ENCODE assay signal across 21 cellular contexts in the genomic region with DNA sequence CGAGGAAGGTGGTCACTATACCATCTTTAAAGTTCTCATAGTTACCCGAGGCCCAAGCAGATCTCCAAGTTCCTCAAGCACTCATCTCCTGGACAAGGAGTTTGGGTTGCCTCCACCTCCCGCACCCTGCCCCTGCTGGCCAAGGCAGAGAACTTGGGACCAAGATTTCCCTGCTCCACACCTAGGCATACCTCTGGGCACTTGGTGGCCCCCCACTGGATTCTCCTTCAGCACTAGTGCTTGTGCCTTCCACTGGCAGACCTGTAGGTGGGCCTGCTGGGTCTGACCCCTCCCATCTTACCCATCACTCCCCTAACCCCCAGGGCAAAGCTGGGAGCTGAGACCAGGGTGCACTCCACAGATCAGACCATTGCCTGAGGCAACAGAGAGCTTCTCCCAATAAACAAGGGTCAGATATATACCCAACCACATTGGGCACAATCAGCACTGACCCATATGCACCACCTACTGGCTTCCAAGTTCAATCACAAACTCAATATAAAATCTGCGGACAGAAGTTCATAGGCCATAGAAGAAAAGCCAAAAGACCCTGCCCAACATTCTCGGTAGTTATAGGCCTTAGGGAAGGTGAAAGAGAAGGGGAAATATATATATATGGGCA.
DNase-seq lines count a peak whose midpoint lies in the region; ATAC-seq, FAIRE-seq and TF ChIP-seq lines count a peak whose summit lies in the region.
"Had no signal": no experiment of that assay in that cellular context is flagged by ENCODE, and none has a peak within 500 bp of the region (broad histone marks: within the 10 kb centered on the region; RNA-seq: fewer than 3 reads in every experiment).

No MANE protein-coding gene starts in this region.

- CTCF ChIA-PET in HepG2 (lab: Yijun Ruan, JAX; ENCODE audit: low intra/inter-chr PET ratio, low total read pairs), result no interaction called here

- H3K79me2 ChIP-seq in HepG2 (ENCODE audit: insufficient read depth, low read length), result no peaks in the 10 kb centered on the region

- H3K27me3 Mint-ChIP-seq in chondrocyte (ENCODE audit: low read depth), result no peaks in the 10 kb centered on the region
- H3K27me3 Mint-ChIP-seq: stimulated activated naive CD8-positive, alpha-beta T cell treated with anti-CD3 and anti-CD28 coated beads, Interleukin-15, Interleukin-2, amounts not matched to agents 100 ng/mL and 50 ng/mL, for 24 hours had no signal

- intact Hi-C loops in HepG2 (cut with micrococcal nuclease; ENCODE audit: unreplicated experiment), result no loop called here
- intact Hi-C loops in ascending aorta (cut with DNase I), result no loop called here

- H2AFZ ChIP-seq in HepG2 (ENCODE audit: low read length), result no peak overlapping the region
- H2AFZ ChIP-seq: hepatocyte had no signal

- TF ChIP-seq EP300 in HepG2 (IDR thresholded peaks at IDR 0.05; ENCODE audit: low read depth in 2 of 2, low read length in 2 of 2) (no peak), HepG2 (CRISPR knock-in tag; IDR thresholded peaks at IDR 0.05; ENCODE audit: borderline replicate concordance) (no peak)

- TF ChIP-seq POLR2A in HepG2 (IDR thresholded peaks at IDR 0.05; ENCODE audit: insufficient read depth in 1 of 2, low read depth in 2 of 2, low read length in 2 of 2), result no peak

- DNase-seq in NCI-H1105 treated with DMSO at 0.1 percent for 48 hours (lab: John Stamatoyannopoulos, UW) (peak; percentile 1), NCI-H1105 (lab: John Stamatoyannopoulos, UW) (no peak), NCI-H69 (lab: John Stamatoyannopoulos, UW) (peak; percentile 5), chondrocyte (ENCODE audit: low spot score) (no peak), HepG2 (ENCODE audit: low spot score) (no peak), NCI-H128 (lab: John Stamatoyannopoulos, UW; ENCODE audit: unreplicated experiment) (no peak), ascending aorta (ENCODE audit: low spot score in 2 of 2) (no peak), dedifferentiated amniotic fluid mesenchymal stem cell (ENCODE audit: extremely low spot score) (no peak)
- DNase-seq: 8988T; activated CD4-positive, alpha-beta T cell treated with anti-CD3 and anti-CD28 coated beads, Interleukin-2, amount 50 U/mL, for 48 hours; activated naive CD4-positive, alpha-beta T cell treated with anti-CD3 and anti-CD28 coated beads for 36 hours; CD4-positive, CD25-positive, alpha-beta regulatory T cell; DMS79; HCEC 1CT; NCI-H1930; nucleus accumbens; right cardiac atrium; SK-N-SH had no signal

- ATAC-seq in HepG2, result peak; percentile 48; the same call in 2 of the 3 replicates

- H3K4me3 Mint-ChIP-seq in chondrocyte (ENCODE audit: unreplicated experiment), result no peak overlapping the region
- H3K4me3 Mint-ChIP-seq: activated naive CD4-positive, alpha-beta T cell treated with anti-CD3 and anti-CD28 coated beads for 36 hours; stimulated activated naive CD8-positive, alpha-beta T cell treated with anti-CD3 and anti-CD28 coated beads, Interleukin-15, Interleukin-2, amounts not matched to agents 100 ng/mL and 50 ng/mL, for 24 hours had no signal

- POLR2A ChIA-PET in HepG2 (lab: Yijun Ruan, JAX), result no interaction called here

- H3K27ac Mint-ChIP-seq in chondrocyte (ENCODE audit: unreplicated experiment), result no peak overlapping the region
- H3K27ac Mint-ChIP-seq: activated naive CD4-positive, alpha-beta T cell treated with anti-CD3 and anti-CD28 coated beads for 36 hours; CD4-positive, CD25-positive, alpha-beta regulatory T cell; stimulated activated naive CD8-positive, alpha-beta T cell treated with anti-CD3 and anti-CD28 coated beads, Interleukin-15, Interleukin-2, amounts not matched to agents 100 ng/mL and 50 ng/mL, for 24 hours had no signal

- no peak for TF ChIP-seq RAD21 in HepG2 (CRISPR knock-in tag; IDR thresholded peaks at IDR 0.05)

- H3K9me3 ChIP-seq in HepG2 (ENCODE audit: low read length) (no peaks in the 10 kb centered on the region), ascending aorta (no peaks in the 10 kb centered on the region)
- H3K9me3 ChIP-seq: SK-N-SH had no signal

- no peak overlapping the region for H3K9ac ChIP-seq in HepG2 (ENCODE audit: insufficient read depth, low read depth, low read length)
- H3K9ac ChIP-seq: SK-N-SH had no signal

- H3K36me3 ChIP-seq in HepG2 (replicated peaks in 1 of 2; ENCODE audit: control insufficient read depth in 1 of 2, insufficient read depth in 2 of 2, low read length in 2 of 2) (no peaks in the 10 kb centered on the region), ascending aorta (no peaks in the 10 kb centered on the region)

- TF ChIP-seq CTCF in chondrocyte (IDR thresholded peaks at IDR 0.05) (peak; percentile 33), HepG2 (CRISPR knock-in tag; IDR thresholded peaks at IDR 0.05) (no peak), ascending aorta (IDR thresholded peaks at IDR 0.05) (no peak)

- peaks cover 10% of the 10 kb centered on the region for H3K9me3 Mint-ChIP-seq in chondrocyte (ENCODE audit: low read depth)
- H3K9me3 Mint-ChIP-seq: activated naive CD4-positive, alpha-beta T cell treated with anti-CD3 and anti-CD28 coated beads for 36 hours; CD4-positive, CD25-positive, alpha-beta regulatory T cell; stimulated activated naive CD8-positive, alpha-beta T cell treated with anti-CD3 and anti-CD28 coated beads, Interleukin-15, Interleukin-2, amounts not matched to agents 100 ng/mL and 50 ng/mL, for 24 hours had no signal

- WGBS in HepG2 (ENCODE audit: low lambda C conversion rate), result 74% methylated on average over 5 of the region's 5 CpGs

- no peak overlapping the region for H3K4me2 ChIP-seq in HepG2 (ENCODE audit: low read depth, low read length)
- H3K4me2 ChIP-seq: hepatocyte, SK-N-SH had no signal

- no peaks in the 10 kb centered on the region for H3K36me3 Mint-ChIP-seq in chondrocyte (ENCODE audit: low read depth)
- H3K36me3 Mint-ChIP-seq: CD4-positive, CD25-positive, alpha-beta regulatory T cell had no signal

- H3K4me3 ChIP-seq in HepG2 (replicated peaks in 1 of 3; ENCODE audit: insufficient read depth in 1 of 3, low read depth in 2 of 3, low read length in 3 of 3) (no peak overlapping the region), ascending aorta (no peak overlapping the region)
- H3K4me3 ChIP-seq: hepatocyte had no signal

- FAIRE-seq in HepG2 (lab: Jason Lieb, UNC), result no peak
- FAIRE-seq: HTR-8/SVneo had no signal

- H3K4me1 ChIP-seq in HepG2 (ENCODE audit: insufficient read depth, low read length) (no peaks in the 10 kb centered on the region), ascending aorta (no peaks in the 10 kb centered on the region)

- H3K4me1 Mint-ChIP-seq in chondrocyte (ENCODE audit: low read depth), result peaks cover 23% of the 10 kb centered on the region

- H3K27me3 ChIP-seq in HepG2 (ENCODE audit: control insufficient read depth in 1 of 2, insufficient read depth in 2 of 2, low read length in 2 of 2), result no peaks in the 10 kb centered on the region
- H3K27me3 ChIP-seq in ascending aorta, result no peaks in the 10 kb centered on the region
- H3K27me3 ChIP-seq: hepatocyte had no signal

- no peaks in the 10 kb centered on the region for H4K20me1 ChIP-seq in HepG2 (ENCODE audit: insufficient read depth, low read length)

- in situ Hi-C loops in HepG2 (cut with HindIII; ENCODE audit: extremely low pct_ligation_motif_present, low pct_unique_long_range_greater_than_20kb), result loop anchor here (5.0 to 25.0 kb wide), 3 partner anchors 163 to 769 kb away; no protein-coding TSS in a partner anchor

- no TSS peak for BruUV-seq in HepG2 (replicated peaks; lab: Mats Ljungman, UMichigan)

- no peak overlapping the region for H3K27ac ChIP-seq in HepG2 (ENCODE audit: extremely low read length, insufficient read depth, low read length)
- H3K27ac ChIP-seq in ascending aorta, result no peak overlapping the region
- H3K27ac ChIP-seq: hepatocyte had no signal

TF ChIP-seq in HepG2, 621 proteins besides CTCF, POLR2A, EP300 and RAD21:
- no peak for TF ChIP-seq ZNF552 (CRISPR knock-in tag; IDR thresholded peaks at IDR 0.05; ENCODE audit: borderline replicate concordance)
- no peak for TF ChIP-seq ZNF605 (CRISPR knock-in tag; IDR thresholded peaks at IDR 0.05)
- TF ChIP-seq, protein P1, sequence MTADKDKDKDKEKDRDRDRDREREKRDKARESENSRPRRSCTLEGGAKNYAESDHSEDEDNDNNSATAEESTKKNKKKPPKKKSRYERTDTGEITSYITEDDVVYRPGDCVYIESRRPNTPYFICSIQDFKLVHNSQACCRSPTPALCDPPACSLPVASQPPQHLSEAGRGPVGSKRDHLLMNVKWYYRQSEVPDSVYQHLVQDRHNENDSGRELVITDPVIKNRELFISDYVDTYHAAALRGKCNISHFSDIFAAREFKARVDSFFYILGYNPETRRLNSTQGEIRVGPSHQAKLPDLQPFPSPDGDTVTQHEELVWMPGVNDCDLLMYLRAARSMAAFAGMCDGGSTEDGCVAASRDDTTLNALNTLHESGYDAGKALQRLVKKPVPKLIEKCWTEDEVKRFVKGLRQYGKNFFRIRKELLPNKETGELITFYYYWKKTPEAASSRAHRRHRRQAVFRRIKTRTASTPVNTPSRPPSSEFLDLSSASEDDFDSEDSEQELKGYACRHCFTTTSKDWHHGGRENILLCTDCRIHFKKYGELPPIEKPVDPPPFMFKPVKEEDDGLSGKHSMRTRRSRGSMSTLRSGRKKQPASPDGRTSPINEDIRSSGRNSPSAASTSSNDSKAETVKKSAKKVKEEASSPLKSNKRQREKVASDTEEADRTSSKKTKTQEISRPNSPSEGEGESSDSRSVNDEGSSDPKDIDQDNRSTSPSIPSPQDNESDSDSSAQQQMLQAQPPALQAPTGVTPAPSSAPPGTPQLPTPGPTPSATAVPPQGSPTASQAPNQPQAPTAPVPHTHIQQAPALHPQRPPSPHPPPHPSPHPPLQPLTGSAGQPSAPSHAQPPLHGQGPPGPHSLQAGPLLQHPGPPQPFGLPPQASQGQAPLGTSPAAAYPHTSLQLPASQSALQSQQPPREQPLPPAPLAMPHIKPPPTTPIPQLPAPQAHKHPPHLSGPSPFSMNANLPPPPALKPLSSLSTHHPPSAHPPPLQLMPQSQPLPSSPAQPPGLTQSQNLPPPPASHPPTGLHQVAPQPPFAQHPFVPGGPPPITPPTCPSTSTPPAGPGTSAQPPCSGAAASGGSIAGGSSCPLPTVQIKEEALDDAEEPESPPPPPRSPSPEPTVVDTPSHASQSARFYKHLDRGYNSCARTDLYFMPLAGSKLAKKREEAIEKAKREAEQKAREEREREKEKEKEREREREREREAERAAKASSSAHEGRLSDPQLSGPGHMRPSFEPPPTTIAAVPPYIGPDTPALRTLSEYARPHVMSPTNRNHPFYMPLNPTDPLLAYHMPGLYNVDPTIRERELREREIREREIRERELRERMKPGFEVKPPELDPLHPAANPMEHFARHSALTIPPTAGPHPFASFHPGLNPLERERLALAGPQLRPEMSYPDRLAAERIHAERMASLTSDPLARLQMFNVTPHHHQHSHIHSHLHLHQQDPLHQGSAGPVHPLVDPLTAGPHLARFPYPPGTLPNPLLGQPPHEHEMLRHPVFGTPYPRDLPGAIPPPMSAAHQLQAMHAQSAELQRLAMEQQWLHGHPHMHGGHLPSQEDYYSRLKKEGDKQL (CRISPR knock-in tag; IDR thresholded peaks at IDR 0.05; ENCODE audit: low read depth), result no peak
- TF ChIP-seq IRX3 (CRISPR knock-in tag; IDR thresholded peaks at IDR 0.05; ENCODE audit: borderline replicate concordance, low read depth), result no peak
- TF ChIP-seq SRY (CRISPR knock-in tag; IDR thresholded peaks at IDR 0.05), result no peak

Comparison
In these comparisons a context has a peak if more than half of its experiments do, and no peak if none do; other contexts are left out.
1. DNase-seq: peak in NCI-H1105 treated with DMSO at 0.1 percent for 48 hours (single experiment) and NCI-H69 (single experiment); none in NCI-H1105 (single experiment), chondrocyte (single experiment), HepG2 (single experiment), NCI-H128 (single experiment), ascending aorta (0 of 2) and dedifferentiated amniotic fluid mesenchymal stem cell (single experiment).